ENCODE assay signal across 22 cellular contexts in the genomic region with DNA sequence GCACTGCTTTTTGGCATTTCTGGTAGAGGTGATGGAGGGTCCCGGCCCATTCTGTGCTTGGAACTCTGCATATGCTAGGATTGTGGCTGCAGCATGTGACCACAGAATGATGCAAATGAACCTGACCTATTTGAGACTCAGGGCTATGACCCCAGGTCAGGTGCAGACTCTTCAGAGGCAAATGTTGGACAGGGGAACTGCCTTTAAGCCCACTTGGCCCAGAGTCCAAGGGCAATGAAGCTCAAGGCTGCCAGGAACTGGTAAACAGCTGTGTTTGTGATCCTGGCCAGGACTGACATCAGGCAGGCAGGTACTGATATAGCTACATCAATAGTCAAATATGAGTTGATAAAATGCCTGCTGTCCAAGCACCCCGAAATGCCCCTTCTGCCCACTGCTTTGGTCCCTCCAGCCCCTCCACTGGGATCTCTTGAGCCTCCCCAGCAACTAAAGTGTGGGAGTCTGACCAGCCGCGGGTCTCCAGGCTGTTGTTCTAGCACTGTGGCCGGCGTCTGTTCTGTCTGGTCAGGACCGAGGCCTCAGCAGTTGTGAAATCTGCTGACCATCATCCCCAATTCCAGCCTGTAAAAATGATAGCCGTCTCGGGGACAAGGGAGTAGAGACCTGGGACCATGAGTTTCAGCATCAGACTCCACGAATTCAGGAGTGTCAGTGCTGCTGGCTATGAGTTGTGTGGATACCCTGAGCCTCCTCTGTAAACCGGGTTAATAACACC.
"Had no signal": no experiment of that assay in that cellular context is flagged by ENCODE, and none has a peak within 500 bp of the region (broad histone marks: within the 10 kb centered on the region; RNA-seq: fewer than 3 reads in every experiment).

No MANE protein-coding gene starts in this region.

- H3K36me3 ChIP-seq: ascending aorta, cardiac muscle cell, SJCRH30 had no signal

- H3K27ac ChIP-seq: ascending aorta, cardiac muscle cell, SJCRH30, VCaP had no signal

- H3K9me3 Mint-ChIP-seq: activated CD4-positive, alpha-beta T cell treated with anti-CD3 and anti-CD28 coated beads, Interleukin-2, amount 10 ng/mL, durations not matched to agents 7 days and 5 days had no signal

- ATAC-seq: activated naive CD4-positive, alpha-beta T cell treated with anti-CD3 and anti-CD28 coated beads, Interleukin-2, amount 50 U/mL, for 72 hours; activated naive CD8-positive, alpha-beta T cell treated with anti-CD3 and anti-CD28 coated beads, Interleukin-2, amount 50 U/mL, for 24 hours; activated T-cell treated with anti-CD3 and anti-CD28 coated beads, Interleukin-2, amount 50 U/mL, for 4 hours had no signal

- H3K27ac Mint-ChIP-seq: activated CD4-positive, alpha-beta memory T cell treated with anti-CD3 and anti-CD28 coated beads for 36 hours; activated CD4-positive, alpha-beta T cell treated with anti-CD3 and anti-CD28 coated beads, Interleukin-2, amount 10 ng/mL, durations not matched to agents 7 days and 5 days; activated naive CD4-positive, alpha-beta T cell treated with anti-CD3 and anti-CD28 coated beads, Interleukin-2, amount 50 U/mL, for 72 hours; activated naive CD8-positive, alpha-beta T cell treated with anti-CD3 and anti-CD28 coated beads, Interleukin-2, amount 50 U/mL, for 24 hours; brain had no signal

- H3K4me1 Mint-ChIP-seq: activated CD4-positive, alpha-beta T cell treated with anti-CD3 and anti-CD28 coated beads, Interleukin-2, amount 10 ng/mL, durations not matched to agents 7 days and 5 days; activated naive CD8-positive, alpha-beta T cell treated with anti-CD3 and anti-CD28 coated beads, Interleukin-2, amount 50 U/mL, for 24 hours; brain had no signal

- H3K9me3 ChIP-seq: ascending aorta, SJCRH30, SK-N-SH had no signal

- H3K4me1 ChIP-seq: ascending aorta had no signal

- H3K4me3 ChIP-seq: ascending aorta, cardiac muscle cell, SJCRH30 had no signal

- H3K4me3 Mint-ChIP-seq: activated CD4-positive, alpha-beta memory T cell treated with anti-CD3 and anti-CD28 coated beads for 36 hours; activated CD4-positive, alpha-beta T cell treated with anti-CD3 and anti-CD28 coated beads, Interleukin-2, amount 10 ng/mL, durations not matched to agents 7 days and 5 days; activated naive CD8-positive, alpha-beta T cell treated with anti-CD3 and anti-CD28 coated beads, Interleukin-2, amount 50 U/mL, for 24 hours; activated T-cell treated with anti-CD3 and anti-CD28 coated beads, Interleukin-2, amount 50 U/mL, for 4 hours; brain had no signal

- H3K36me3 Mint-ChIP-seq: activated CD4-positive, alpha-beta memory T cell treated with anti-CD3 and anti-CD28 coated beads for 36 hours; brain had no signal

- H3K27me3 ChIP-seq: ascending aorta, cardiac muscle cell, SJCRH30 had no signal

- DNase-seq: activated CD4-positive, alpha-beta memory T cell treated with anti-CD3 and anti-CD28 coated beads for 36 hours; activated CD4-positive, alpha-beta T cell treated with anti-CD3 and anti-CD28 coated beads, Interleukin-2, amount 10 ng/mL, durations not matched to agents 7 days and 5 days; activated CD4-positive, CD25-positive, alpha-beta regulatory T cell; activated CD8-positive, alpha-beta memory T cell treated with anti-CD3 and anti-CD28 coated beads for 24 hours; activated effector memory CD4-positive, alpha-beta T cell treated with anti-CD3 and anti-CD28 coated beads, Interleukin-2, amount 50 U/mL, for 16 hours; activated naive CD4-positive, alpha-beta T cell treated with Interleukin-2 at 50 U/mL for 16 hours; activated naive CD8-positive, alpha-beta T cell treated with anti-CD3 and anti-CD28 coated beads, Interleukin-2, amount 50 U/mL, for 24 hours; activated T-cell treated with anti-CD3 and anti-CD28 coated beads, Interleukin-2, amount 50 U/mL, for 4 hours; amniotic stem cell; NCI-H1417; NCI-H1930; NCI-H345; NCI-H510A; NCI-H69; SJCRH30; SK-N-SH; T-helper 1 cell had no signal
